In genomic region chr2:190582761-190583506, GRCh38 we compare ENCODE assay signal across 11 cellular contexts. TPM values are rescaled to one million over a fixed set of nuclear protein-coding genes. Genes with fewer than 3 reads are reported as not detected.
DNase-seq lines count a peak whose midpoint lies in the region; ATAC-seq and TF ChIP-seq lines count a peak whose summit lies in the region.
"Had no signal": no experiment of that assay in that cellular context is flagged by ENCODE, and none has a peak within 500 bp of the region (broad histone marks: within the 10 kb centered on the region; RNA-seq: fewer than 3 reads in every experiment).

No MANE protein-coding gene starts in this region.

- TF ChIP-seq POLR2A in heart left ventricle (IDR thresholded peaks at IDR 0.05): no peak

- peaks cover 4 to 60% (median 40%) of the 10 kb centered on the region in 12 donors for H3K4me1 ChIP-seq in heart left ventricle
- H3K4me1 ChIP-seq in tibial artery: peaks cover 0 to 32% (median 12%) of the 10 kb centered on the region in 4 donors

- intact Hi-C loops in heart left ventricle (cut with DNase I) (loop anchor here in 6 of 10 donors (1.0 to 10.0 kb wide), 7 partner anchors 46 to 69 kb away; partner anchors contain the start of genes NAB1 (in 3 of the 6) and NEMP2 (in 1 of the 6)), cardiac septum (cut with DNase I) (loop anchor here (5.0 kb wide), 2 partner anchors 51 to 69 kb away; partner anchors contain the start of gene NEMP2), tibial artery (cut with DNase I; ENCODE audit: low total_unique reads) (no loop called here)

- 32 to 50% (median 41%) methylated on average over 6 of the region's 6 CpGs for WGBS in heart left ventricle, 4 donors

- no peaks in the 10 kb centered on the region for H3K36me3 ChIP-seq in heart left ventricle
- no peaks in the 10 kb centered on the region for H3K36me3 ChIP-seq in tibial artery
- H3K36me3 ChIP-seq: Peyer's patch had no signal

- TF ChIP-seq CTCF in heart left ventricle (IDR thresholded peaks at IDR 0.05): no peak
- no peak for TF ChIP-seq CTCF in tibial artery (IDR thresholded peaks at IDR 0.05)

- H3K27ac ChIP-seq in heart left ventricle (peak overlapping the region in 11 of 12 donors; percentile 39 to 71 (median 54)), angular gyrus (ENCODE audit: low read depth, low read length) (peak overlapping the region; percentile 74), temporal lobe (ENCODE audit: low read depth, low read length) (peak overlapping the region; percentile 82), tibial artery (peak overlapping the region in 1 of 2 donors; percentile 38)
- H3K27ac ChIP-seq: KMS-11, Peyer's patch had no signal

- no peak for DNase-seq in heart left ventricle
- DNase-seq in cardiac septum (ENCODE audit: low spot score): no peak
- no peak for DNase-seq in NCI-H1694 treated with DMSO at 0.1 percent for 48 hours (lab: John Stamatoyannopoulos, UW)
- no peak for DNase-seq in tibial artery
- no peak for DNase-seq in stimulated activated CD4-positive, alpha-beta T cell treated with anti-CD3 and anti-CD28 coated beads, Interleukin-4, amount 100 ng/mL, for 4 hours
- DNase-seq: Peyer's patch, posterior cingulate gyrus had no signal

- no peaks in the 10 kb centered on the region for H3K9me3 ChIP-seq in heart left ventricle
- no peaks in the 10 kb centered on the region for H3K9me3 ChIP-seq in tibial artery
- H3K9me3 ChIP-seq: Peyer's patch had no signal

- H3K4me3 ChIP-seq in heart left ventricle (no peak overlapping the region), tibial artery (no peak overlapping the region)
- H3K4me3 ChIP-seq: Peyer's patch had no signal

- peak in 1 of 4 donors; percentile 22 for ATAC-seq in heart left ventricle
- peak; percentile 75 for ATAC-seq in HG02870 (IDR thresholded peaks at IDR 0.05; ENCODE audit: unreplicated experiment)

- no peaks in the 10 kb centered on the region for H3K27me3 ChIP-seq in heart left ventricle
- H3K27me3 ChIP-seq in tibial artery: no peaks in the 10 kb centered on the region
- H3K27me3 ChIP-seq: Peyer's patch had no signal

RNA-seq across cellular contexts. Expression of gene NEMP2, which starts 48.4 kb away (rescaled TPM):
- total RNA-seq in heart left ventricle: 1 to 10 TPM in 8 of 9 donors, under 1 TPM in 1; 0.63 to 4.6 (median 2.4) TPM
- under 1 TPM; 0.42 to 0.73 TPM for polyA plus RNA-seq in heart left ventricle
- 3.6 TPM for total RNA-seq in cardiac septum
- 4.2 TPM for total RNA-seq in temporal lobe
